ENCODE assay signal across 21 cellular contexts in the genomic region with DNA sequence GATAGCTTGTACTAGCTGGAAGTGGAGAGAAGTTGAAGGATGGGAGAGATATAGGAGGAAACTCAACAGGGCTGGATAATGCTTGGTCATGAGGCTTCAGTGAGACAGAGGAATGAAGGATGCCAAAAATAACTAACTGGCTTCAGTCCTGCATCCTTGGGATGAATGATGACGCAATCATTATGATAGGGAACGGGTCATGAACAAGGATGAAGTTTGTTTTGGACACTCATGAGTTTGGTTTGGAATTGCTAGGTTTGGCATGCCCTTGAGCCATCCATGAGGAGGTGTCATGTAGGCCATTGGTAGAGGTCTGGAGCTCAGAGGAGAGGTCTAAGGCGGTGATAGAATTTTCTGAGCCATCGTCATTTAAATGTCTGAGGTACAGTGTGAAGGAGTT.
"Had no signal": no experiment of that assay in that cellular context is flagged by ENCODE, and none has a peak within 500 bp of the region (broad histone marks: within the 10 kb centered on the region; RNA-seq: fewer than 3 reads in every experiment).

No MANE protein-coding gene starts in this region.

- H3K4me3 ChIP-seq: gastrocnemius medialis, prostate gland, spleen, thoracic aorta, uterus had no signal

- H3K9me3 ChIP-seq: gastrocnemius medialis, neutrophil, prostate gland, thoracic aorta, uterus had no signal

- ATAC-seq: activated CD4-positive, alpha-beta T cell treated with anti-CD3 and anti-CD28 coated beads for 36 hours; activated CD8-positive, alpha-beta memory T cell treated with anti-CD3 and anti-CD28 coated beads, Interleukin-2, amount 10 ng/mL, durations not matched to agents 7 days and 5 days; activated CD8-positive, alpha-beta T cell treated with anti-CD3 and anti-CD28 coated beads, Interleukin-2, amount 10 ng/mL, durations not matched to agents 7 days and 5 days; activated naive CD4-positive, alpha-beta T cell treated with anti-CD3 and anti-CD28 coated beads, Interleukin-2, amount 50 U/mL, for 72 hours; gastrocnemius medialis had no signal

- H3K4me1 ChIP-seq: gastrocnemius medialis, prostate gland, spleen, uterus had no signal

- H3K36me3 ChIP-seq: brain microvascular endothelial cell, gastrocnemius medialis, neutrophil, prostate gland, spleen, thoracic aorta, uterus had no signal

- H3K27me3 ChIP-seq: brain microvascular endothelial cell, neutrophil, spleen, uterus had no signal

- H3K27ac ChIP-seq: brain microvascular endothelial cell, gastrocnemius medialis, neutrophil, prostate gland, spleen, thoracic aorta, uterus had no signal

- DNase-seq: activated CD4-positive, alpha-beta T cell treated with anti-CD3 and anti-CD28 coated beads for 36 hours; activated CD4-positive, CD25-positive, alpha-beta regulatory T cell; activated CD8-positive, alpha-beta memory T cell treated with anti-CD3 and anti-CD28 coated beads, Interleukin-2, amount 10 ng/mL, durations not matched to agents 7 days and 5 days; activated CD8-positive, alpha-beta T cell treated with anti-CD3 and anti-CD28 coated beads, Interleukin-2, amount 10 ng/mL, durations not matched to agents 7 days and 5 days; activated naive CD4-positive, alpha-beta T cell; activated T-cell treated with anti-CD3 and anti-CD28 coated beads, Interleukin-2, amount 50 U/mL, for 48 hours; brain microvascular endothelial cell; central memory CD4-positive, alpha-beta T cell; gastrocnemius medialis; hippocampal formation; left cardiac atrium; naive B cell; nephron progenitor cell; retina; spleen; stimulated activated naive CD4-positive, alpha-beta T cell; uterus had no signal
